Comparison of ENCODE assay signal across 8 cellular contexts in genomic region chr9:32968101-32969011, GRCh38.
DNase-seq lines count a peak whose midpoint lies in the region; ATAC-seq lines count a peak whose summit lies in the region.

No MANE protein-coding gene starts in this region.

- H3K4me1 Mint-ChIP-seq in effector memory CD8-positive, alpha-beta T cell (ENCODE audit: low read depth in 2 of 2) = peaks cover 0 to 4% of the 10 kb centered on the region in 2 donors
- no peaks in the 10 kb centered on the region for H3K4me1 Mint-ChIP-seq in stimulated activated naive CD8-positive, alpha-beta T cell treated with anti-CD3 and anti-CD28 coated beads, Interleukin-15, amount 100 ng/mL, for 72 hours

- no peak overlapping the region for H3K27ac Mint-ChIP-seq in effector memory CD8-positive, alpha-beta T cell
- H3K27ac Mint-ChIP-seq in stimulated activated naive CD8-positive, alpha-beta T cell treated with anti-CD3 and anti-CD28 coated beads, Interleukin-15, amount 100 ng/mL, for 72 hours = no peak overlapping the region

- H3K4me3 Mint-ChIP-seq in effector memory CD8-positive, alpha-beta T cell = no peak overlapping the region
- no peak overlapping the region for H3K4me3 Mint-ChIP-seq in stimulated activated naive CD8-positive, alpha-beta T cell treated with anti-CD3 and anti-CD28 coated beads, Interleukin-15, amount 100 ng/mL, for 72 hours

- no peak for ATAC-seq in effector memory CD8-positive, alpha-beta T cell (replicated peaks)
- no peak for ATAC-seq in stimulated activated naive CD8-positive, alpha-beta T cell treated with anti-CD3 and anti-CD28 coated beads, Interleukin-15, amount 100 ng/mL, for 72 hours

- peak; percentile 50 for DNase-seq in NCI-H82 (lab: John Stamatoyannopoulos, UW)
- no peak for DNase-seq in NCI-H82 treated with DMSO at 0.1 percent for 48 hours (lab: John Stamatoyannopoulos, UW; ENCODE audit: unreplicated experiment)
- DNase-seq in NCI-H2029 treated with DMSO at 0.1 percent for 48 hours (lab: John Stamatoyannopoulos, UW) = peak; percentile 5
- peak; percentile 64 to 67 for DNase-seq in activated CD4-positive, alpha-beta T cell treated with anti-CD3 and anti-CD28 coated beads, Interleukin-2, amount 50 U/mL, for 48 hours
- peak; percentile 51 to 55 (median 55) for DNase-seq in effector memory CD8-positive, alpha-beta T cell
- DNase-seq in middle frontal gyrus (ENCODE audit: extremely low spot score, low spot score) = peak; percentile 73
- peak; percentile 28 to 33 for DNase-seq in stimulated activated naive CD8-positive, alpha-beta T cell treated with anti-CD3 and anti-CD28 coated beads, Interleukin-15, amount 100 ng/mL, for 72 hours
- no peak for DNase-seq in cortex of kidney (lab: John Stamatoyannopoulos, UW)

- H3K36me3 Mint-ChIP-seq in effector memory CD8-positive, alpha-beta T cell (ENCODE audit: insufficient read depth) = peaks cover 8% of the 10 kb centered on the region

- no peaks in the 10 kb centered on the region for H3K27me3 Mint-ChIP-seq in effector memory CD8-positive, alpha-beta T cell
- H3K27me3 Mint-ChIP-seq in stimulated activated naive CD8-positive, alpha-beta T cell treated with anti-CD3 and anti-CD28 coated beads, Interleukin-15, amount 100 ng/mL, for 72 hours = no peaks in the 10 kb centered on the region

- H3K9me3 Mint-ChIP-seq in effector memory CD8-positive, alpha-beta T cell = no peaks in the 10 kb centered on the region
- H3K9me3 Mint-ChIP-seq in stimulated activated naive CD8-positive, alpha-beta T cell treated with anti-CD3 and anti-CD28 coated beads, Interleukin-15, amount 100 ng/mL, for 72 hours = no peaks in the 10 kb centered on the region

Comparison
In these comparisons a context has a peak if more than half of its experiments do, and no peak if none do; other contexts are left out.
1. DNase-seq: peak in NCI-H82 (single experiment), NCI-H2029 treated with DMSO at 0.1 percent for 48 hours (single experiment), activated CD4-positive, alpha-beta T cell treated with anti-CD3 and anti-CD28 coated beads, Interleukin-2, amount 50 U/mL, for 48 hours (2 of 2), effector memory CD8-positive, alpha-beta T cell (3 of 3), middle frontal gyrus (single experiment) and stimulated activated naive CD8-positive, alpha-beta T cell treated with anti-CD3 and anti-CD28 coated beads, Interleukin-15, amount 100 ng/mL, for 72 hours (2 of 2); none in NCI-H82 treated with DMSO at 0.1 percent for 48 hours (single experiment) and cortex of kidney (single experiment).